1 cellular context compared by ENCODE assay signal in genomic region chr6:26415036-26415614, GRCh38.
TF ChIP-seq lines count a peak whose summit lies in the region.

No MANE protein-coding gene starts in this region.

TF ChIP-seq in GM12878, 131 proteins besides CTCF, POLR2A, EP300 and RAD21:
- TF ChIP-seq CREM (IDR thresholded peaks at IDR 0.05; ENCODE audit: low read depth) (no peak), KDM1A (IDR thresholded peaks at IDR 0.05; ENCODE audit: borderline replicate concordance) (no peak), STAT1 (conservative IDR thresholded peaks at IDR 0.05) (no peak), MYB (IDR thresholded peaks at IDR 0.05; ENCODE audit: borderline replicate concordance, low read depth, low read length) (no peak), SIX5 (IDR thresholded peaks at IDR 0.05; ENCODE audit: low read depth, low read length, severe bottlenecking) (no peak), NFIC (IDR thresholded peaks at IDR 0.05; ENCODE audit: low read depth, low read length) (no peak), YY1 (IDR thresholded peaks at IDR 0.05; ENCODE audit: low read depth, low read length) (no peak), JUND (IDR thresholded peaks at IDR 0.05; ENCODE audit: low read depth, low read length) (no peak), IRF4 (IDR thresholded peaks at IDR 0.05; ENCODE audit: low read depth, low read length) (no peak), MEF2B (IDR thresholded peaks at IDR 0.05; ENCODE audit: partially characterized antibody, poor library complexity, severe bottlenecking) (no peak), FOXM1 (IDR thresholded peaks at IDR 0.05; ENCODE audit: low read depth, low read length) (no peak), GABPA (IDR thresholded peaks at IDR 0.05; ENCODE audit: low read depth) (no peak), STAT3 (IDR thresholded peaks at IDR 0.05; ENCODE audit: low read depth, low read length) (no peak), LARP7 (IDR thresholded peaks at IDR 0.05) (no peak), MTA3 (IDR thresholded peaks at IDR 0.05; ENCODE audit: borderline replicate concordance, low read length) (no peak), PAX5 (IDR thresholded peaks at IDR 0.05; ENCODE audit: borderline replicate concordance, low read depth, low read length) (no peak), ATF7 (IDR thresholded peaks at IDR 0.05; ENCODE audit: low read depth) (no peak), MEF2A (IDR thresholded peaks at IDR 0.05; ENCODE audit: insufficient read depth, low read depth, low read length) (no peak), EZH2 (IDR thresholded peaks at IDR 0.05; ENCODE audit: borderline replicate concordance, control insufficient read depth, low read depth, low read length) (no peak)
- TF ChIP-seq, protein P1, sequence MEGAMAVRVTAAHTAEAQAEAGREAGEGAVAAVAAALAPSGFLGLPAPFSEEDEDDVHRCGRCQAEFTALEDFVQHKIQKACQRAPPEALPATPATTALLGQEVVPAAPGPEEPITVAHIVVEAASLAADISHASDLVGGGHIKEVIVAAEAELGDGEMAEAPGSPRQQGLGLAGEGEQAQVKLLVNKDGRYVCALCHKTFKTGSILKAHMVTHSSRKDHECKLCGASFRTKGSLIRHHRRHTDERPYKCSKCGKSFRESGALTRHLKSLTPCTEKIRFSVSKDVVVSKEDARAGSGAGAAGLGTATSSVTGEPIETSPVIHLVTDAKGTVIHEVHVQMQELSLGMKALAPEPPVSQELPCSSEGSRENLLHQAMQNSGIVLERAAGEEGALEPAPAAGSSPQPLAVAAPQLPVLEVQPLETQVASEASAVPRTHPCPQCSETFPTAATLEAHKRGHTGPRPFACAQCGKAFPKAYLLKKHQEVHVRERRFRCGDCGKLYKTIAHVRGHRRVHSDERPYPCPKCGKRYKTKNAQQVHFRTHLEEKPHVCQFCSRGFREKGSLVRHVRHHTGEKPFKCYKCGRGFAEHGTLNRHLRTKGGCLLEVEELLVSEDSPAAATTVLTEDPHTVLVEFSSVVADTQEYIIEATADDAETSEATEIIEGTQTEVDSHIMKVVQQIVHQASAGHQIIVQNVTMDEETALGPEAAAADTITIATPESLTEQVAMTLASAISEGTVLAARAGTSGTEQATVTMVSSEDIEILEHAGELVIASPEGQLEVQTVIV (IDR thresholded peaks at IDR 0.05; ENCODE audit: borderline replicate concordance, partially characterized antibody): no peak
TF ChIP-seq in GM12878: peak in this region for 0.
